ENCODE assay signal across 28 cellular contexts in genomic region chr12:65663097-65663496, GRCh38.
"Had no signal": no experiment of that assay in that cellular context is flagged by ENCODE, and none has a peak within 500 bp of the region (broad histone marks: within the 10 kb centered on the region; RNA-seq: fewer than 3 reads in every experiment).

No MANE protein-coding gene starts in this region.

- H3K27ac Mint-ChIP-seq: effector memory CD8-positive, alpha-beta T cell; memory B cell; mesothelial cell of epicardium; naive B cell; natural killer cell treated with Interleukin-12 subunit alpha and Interleukin-12 subunit beta and Interleukin-15 and Interleukin-18, amount 100 ng/mL, for 72 hours; stimulated activated effector memory CD8-positive, alpha-beta T cell treated with anti-CD3 and anti-CD28 coated beads, Interleukin-12 subunit alpha, Interleukin-12 subunit beta, amount 100 ng/mL, for 72 hours had no signal

- H3K4me1 ChIP-seq: gastrocnemius medialis, prostate gland, right atrium auricular region, stomach, thyroid gland, vagina had no signal

- DNase-seq: cortex of kidney; effector memory CD8-positive, alpha-beta T cell; gastrocnemius medialis; head of caudate nucleus; left ventricle myocardium superior; mucosa of descending colon; naive B cell; stimulated activated CD4-positive, alpha-beta T cell treated with anti-CD3 and anti-CD28 coated beads, Interleukin-12 subunit alpha, Interleukin-12 subunit beta, amount 100 ng/mL, for 4 hours; stimulated activated CD4-positive, alpha-beta T cell treated with anti-CD3 and anti-CD28 coated beads, Interleukin-1b, Interleukin-23, amount 100 ng/mL, for 48 hours; stimulated activated CD4-positive, alpha-beta T cell treated with anti-CD3 and anti-CD28 coated beads, Interleukin-4, amount 100 ng/mL, for 1 hour; stimulated activated naive CD4-positive, alpha-beta T cell treated with Interleukin-2 at 50 U/mL for 16 hours; stomach; thyroid gland; trophoblast cell had no signal

- H3K36me3 ChIP-seq: gastrocnemius medialis, neutrophil, prostate gland, right atrium auricular region, stomach, thyroid gland, vagina had no signal

- H3K9me3 ChIP-seq: gastrocnemius medialis, mucosa of descending colon, neutrophil, prostate gland, right atrium auricular region, stomach, thyroid gland, vagina had no signal

- H3K4me1 Mint-ChIP-seq: memory B cell; mesothelial cell of epicardium; naive B cell; stimulated activated effector memory CD8-positive, alpha-beta T cell treated with anti-CD3 and anti-CD28 coated beads, Interleukin-12 subunit alpha, Interleukin-12 subunit beta, amount 100 ng/mL, for 72 hours had no signal

- H3K4me3 ChIP-seq: gastrocnemius medialis, lung, mucosa of descending colon, prostate gland, right atrium auricular region, smooth muscle cell, stomach, thyroid gland, vagina had no signal

- FAIRE-seq: endometrium, keratinocyte had no signal

- H3K27ac ChIP-seq: gastrocnemius medialis, neutrophil, prostate gland, right atrium auricular region, stomach, thyroid gland, vagina had no signal

- H3K4me2 ChIP-seq: smooth muscle cell had no signal

- H3K4me3 Mint-ChIP-seq: effector memory CD8-positive, alpha-beta T cell; memory B cell; mesothelial cell of epicardium; naive B cell; natural killer cell treated with Interleukin-12 subunit alpha and Interleukin-12 subunit beta and Interleukin-15 and Interleukin-18, amount 100 ng/mL, for 72 hours; neural crest cell; stimulated activated effector memory CD8-positive, alpha-beta T cell treated with anti-CD3 and anti-CD28 coated beads, Interleukin-12 subunit alpha, Interleukin-12 subunit beta, amount 100 ng/mL, for 72 hours had no signal

- H3K27me3 ChIP-seq: right atrium auricular region, stomach, thyroid gland, vagina had no signal

- H3K36me3 Mint-ChIP-seq: memory B cell; mesothelial cell of epicardium; naive B cell; stimulated activated effector memory CD8-positive, alpha-beta T cell treated with anti-CD3 and anti-CD28 coated beads, Interleukin-12 subunit alpha, Interleukin-12 subunit beta, amount 100 ng/mL, for 72 hours had no signal

- ATAC-seq: effector memory CD8-positive, alpha-beta T cell; gastrocnemius medialis; left ventricle myocardium superior; mucosa of descending colon; natural killer cell treated with Interleukin-12 subunit alpha and Interleukin-12 subunit beta and Interleukin-15 and Interleukin-18, amount 100 ng/mL, for 72 hours; sciatic nerve; stimulated activated effector memory CD8-positive, alpha-beta T cell treated with anti-CD3 and anti-CD28 coated beads, Interleukin-12 subunit alpha, Interleukin-12 subunit beta, amount 100 ng/mL, for 72 hours had no signal
